In the genomic region with DNA sequence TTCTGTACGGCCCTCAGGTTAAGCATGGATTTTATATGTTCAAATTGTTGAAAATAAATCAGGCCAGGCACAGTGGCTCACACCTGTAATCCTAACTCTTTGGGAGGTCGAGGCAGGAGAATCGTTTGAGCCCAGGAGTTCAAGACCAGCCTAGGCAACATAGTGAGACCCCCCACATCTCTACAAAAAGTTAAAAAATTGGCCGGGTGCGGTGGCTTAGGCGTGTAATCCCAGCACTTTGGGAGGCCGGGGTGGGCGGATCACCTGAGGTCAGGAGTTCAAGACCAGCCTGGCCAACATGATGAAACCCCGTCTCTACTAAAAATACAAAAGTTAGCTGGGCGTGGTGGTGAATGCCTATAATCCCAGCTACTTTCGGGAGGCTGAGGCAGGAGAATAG, we compare ENCODE assay signal across 7 cellular contexts. TPM values are rescaled to one million over a fixed set of nuclear protein-coding genes. Genes with fewer than 3 reads are reported as not detected.
"Had no signal": no experiment of that assay in that cellular context is flagged by ENCODE, and none has a peak within 500 bp of the region (broad histone marks: within the 10 kb centered on the region; RNA-seq: fewer than 3 reads in every experiment).

No MANE protein-coding gene starts in this region.

RNA-seq across cellular contexts. Expression of a gene that starts 18.8 kb away (rescaled TPM):
- total RNA-seq: GM23248, GM23338, H1, H4, H7, H9, HFFc6 had no signal
- polyA plus RNA-seq: GM23248, GM23338, H1 had no signal

RNA-seq across cellular contexts. Expression of a gene that starts 44.0 kb away (rescaled TPM):
- total RNA-seq: GM23248, GM23338, H1, H4, H7, H9, HFFc6 had no signal
- polyA plus RNA-seq: GM23248, GM23338, H1 had no signal
